In the genomic region with DNA sequence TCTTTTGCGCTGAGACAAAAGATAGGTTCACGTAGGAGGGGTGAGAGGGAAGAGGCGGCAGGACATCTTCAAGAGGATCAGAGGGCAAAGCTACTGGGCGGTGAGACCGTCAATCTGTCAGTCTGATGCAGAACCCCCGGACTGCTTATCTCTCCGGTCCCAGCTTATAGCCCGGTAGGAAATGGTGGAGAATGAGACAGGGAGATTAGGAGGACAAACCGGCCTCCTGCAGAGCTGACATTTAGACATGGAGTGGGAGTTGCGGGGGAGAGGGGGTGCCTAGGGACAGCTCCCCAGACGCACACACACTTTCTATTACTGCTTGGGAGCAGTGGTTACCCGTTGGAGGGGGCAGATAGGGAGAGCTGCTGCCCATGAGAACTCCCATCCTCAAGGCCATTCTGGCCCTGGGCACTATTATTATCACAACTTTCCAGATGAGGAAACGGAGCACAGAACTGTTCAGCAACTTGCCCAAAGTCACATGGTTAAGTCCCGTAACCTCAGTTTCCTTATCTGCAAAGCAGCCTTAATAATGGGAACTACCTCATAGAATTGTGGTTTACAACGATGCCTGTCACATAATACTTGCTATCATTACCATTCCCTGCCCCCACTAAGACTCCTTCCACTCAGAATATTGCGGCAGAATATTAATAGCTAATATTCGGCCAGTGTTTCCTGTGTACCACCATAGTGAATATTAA, we compare ENCODE assay signal across 8 cellular contexts. TPM values are rescaled to one million over a fixed set of nuclear protein-coding genes. Genes with fewer than 3 reads are reported as not detected.
A peak's percentile ranks its signal among the peaks of the same experiment; 100 is the strongest.
DNase-seq lines count a peak whose midpoint lies in the region; ATAC-seq lines count a peak whose summit lies in the region.

No MANE protein-coding gene starts in this region.

- no peaks in the 10 kb centered on the region for H3K9me3 ChIP-seq in subcutaneous abdominal adipose tissue (ENCODE audit: control insufficient read depth in 5 of 5, low read length in 5 of 5)

- CTCF ChIA-PET in activated CD4-positive, alpha-beta T cell treated with anti-CD3 and anti-CD28 coated beads for 36 hours (lab: Charles Lee), result interaction anchor here (0.6 kb wide), 1 partner anchor 494 kb away, joined by 3 read pairs; no protein-coding TSS in a partner anchor

- H3K9ac ChIP-seq in subcutaneous abdominal adipose tissue (ENCODE audit: low read length in 5 of 5), result peak overlapping the region in 3 of 5 donors; percentile 41 to 75 (median 46)

- intact Hi-C loops in activated CD4-positive, alpha-beta T cell treated with anti-CD3 and anti-CD28 coated beads for 36 hours (cut with DNase I, micrococcal nuclease), result loop anchor here (1.0 to 10.0 kb wide), 18 partner anchors 63 to 1146 kb away; a partner anchor contains a TSS

- no peaks in the 10 kb centered on the region for H3K9me3 Mint-ChIP-seq in activated CD4-positive, alpha-beta T cell treated with anti-CD3 and anti-CD28 coated beads for 36 hours (ENCODE audit: low read depth)
- H3K9me3 Mint-ChIP-seq in activated T-helper 17 cell treated with anti-CD3 and anti-CD28 coated beads, Interleukin-2, amount 50 U/mL, for 72 hours, result no peaks in the 10 kb centered on the region

- H3K27me3 ChIP-seq in subcutaneous abdominal adipose tissue (ENCODE audit: control insufficient read depth in 5 of 5, insufficient read depth in 4 of 5, low read length in 5 of 5), result peaks cover 0 to 13% (median 4%) of the 10 kb centered on the region in 5 donors

- peak overlapping the region; percentile 64 to 84 (median 73) for H3K4me3 ChIP-seq in subcutaneous abdominal adipose tissue (ENCODE audit: low read depth in 1 of 5, low read length in 5 of 5)

- ATAC-seq in activated CD4-positive, alpha-beta T cell treated with anti-CD3 and anti-CD28 coated beads for 36 hours, result no peak
- ATAC-seq in activated T-helper 17 cell treated with anti-CD3 and anti-CD28 coated beads, Interleukin-2, amount 50 U/mL, for 72 hours (replicated peaks), result no peak

- H3K27ac ChIP-seq in subcutaneous abdominal adipose tissue (ENCODE audit: low read depth, low read length), result peak overlapping the region; percentile 51

- H3K4me1 Mint-ChIP-seq in activated CD4-positive, alpha-beta T cell treated with anti-CD3 and anti-CD28 coated beads for 36 hours, result peaks cover 10% of the 10 kb centered on the region
- peaks cover 5% of the 10 kb centered on the region for H3K4me1 Mint-ChIP-seq in activated T-helper 17 cell treated with anti-CD3 and anti-CD28 coated beads, Interleukin-2, amount 50 U/mL, for 72 hours

- DNase-seq in activated CD4-positive, alpha-beta T cell treated with anti-CD3 and anti-CD28 coated beads for 36 hours, result peak; percentile 9
- no peak for DNase-seq in activated CD4-positive, alpha-beta T cell treated with anti-CD3 and anti-CD28 coated beads for 4 hours
- DNase-seq in inferior parietal cortex (ENCODE audit: extremely low spot score) (peak; percentile 21), MV-4-11 (lab: John Stamatoyannopoulos, UW) (no peak), mucosa of gallbladder (ENCODE audit: low spot score) (no peak), cerebellar nuclear complex (lab: John Stamatoyannopoulos, UW) (no peak)

- no peaks in the 10 kb centered on the region for H3K27me3 Mint-ChIP-seq in activated CD4-positive, alpha-beta T cell treated with anti-CD3 and anti-CD28 coated beads for 36 hours
- no peaks in the 10 kb centered on the region for H3K27me3 Mint-ChIP-seq in activated T-helper 17 cell treated with anti-CD3 and anti-CD28 coated beads, Interleukin-2, amount 50 U/mL, for 72 hours

- peaks cover 0 to 10% (median 8%) of the 10 kb centered on the region in 5 donors for H3K36me3 ChIP-seq in subcutaneous abdominal adipose tissue (ENCODE audit: control insufficient read depth in 5 of 5, insufficient read depth in 5 of 5, low read length in 5 of 5)

- peak overlapping the region; percentile 90 for H3K4me3 Mint-ChIP-seq in activated CD4-positive, alpha-beta T cell treated with anti-CD3 and anti-CD28 coated beads for 36 hours
- peak overlapping the region; percentile 99 for H3K4me3 Mint-ChIP-seq in activated T-helper 17 cell treated with anti-CD3 and anti-CD28 coated beads, Interleukin-2, amount 50 U/mL, for 72 hours

- H3K4me1 ChIP-seq in subcutaneous abdominal adipose tissue (ENCODE audit: control insufficient read depth in 5 of 5, insufficient read depth in 5 of 5, low read length in 5 of 5), result peaks cover 0 to 16% (median 11%) of the 10 kb centered on the region in 5 donors

- H3K27ac Mint-ChIP-seq in activated CD4-positive, alpha-beta T cell treated with anti-CD3 and anti-CD28 coated beads for 36 hours, result peak overlapping the region; percentile 97
- peak overlapping the region; percentile 99 for H3K27ac Mint-ChIP-seq in activated T-helper 17 cell treated with anti-CD3 and anti-CD28 coated beads, Interleukin-2, amount 50 U/mL, for 72 hours

- POLR2A ChIA-PET in activated CD4-positive, alpha-beta T cell treated with anti-CD3 and anti-CD28 coated beads for 36 hours (lab: Charles Lee), result interaction anchor here (1.0 to 1.4 kb wide), 2 partner anchors 64 to 111 kb away, joined by 4 to 8 read pairs; no protein-coding TSS in a partner anchor

- peaks cover 7% of the 10 kb centered on the region for H3K36me3 Mint-ChIP-seq in activated CD4-positive, alpha-beta T cell treated with anti-CD3 and anti-CD28 coated beads for 36 hours (ENCODE audit: low read depth)
- H3K36me3 Mint-ChIP-seq in activated T-helper 17 cell treated with anti-CD3 and anti-CD28 coated beads, Interleukin-2, amount 50 U/mL, for 72 hours (ENCODE audit: low read depth), result peaks cover 23% of the 10 kb centered on the region

RNA-seq across cellular contexts. Expression of a gene that starts 1.1 kb away (rescaled TPM):
- 10 to 100 TPM; 59.2 to 69.7 TPM for total RNA-seq in activated CD4-positive, alpha-beta T cell treated with anti-CD3 and anti-CD28 coated beads for 36 hours
- 100 to 1,000 TPM in 1 of 2 donors, 10 to 100 TPM in 1; 62.0 to 121 TPM for total RNA-seq in activated T-helper 17 cell treated with anti-CD3 and anti-CD28 coated beads, Interleukin-2, amount 50 U/mL, for 72 hours
- 108 TPM for total RNA-seq in mucosa of gallbladder

RNA-seq across cellular contexts. Expression of a gene that starts 14.3 kb away (rescaled TPM):
- not detected for total RNA-seq in activated CD4-positive, alpha-beta T cell treated with anti-CD3 and anti-CD28 coated beads for 36 hours
- not detected for total RNA-seq in activated T-helper 17 cell treated with anti-CD3 and anti-CD28 coated beads, Interleukin-2, amount 50 U/mL, for 72 hours
- total RNA-seq in mucosa of gallbladder, result 0.98 TPM

RNA-seq across cellular contexts. Expression of a gene that starts 25.6 kb away (rescaled TPM):
- total RNA-seq in activated CD4-positive, alpha-beta T cell treated with anti-CD3 and anti-CD28 coated beads for 36 hours, result not detected
- total RNA-seq in activated T-helper 17 cell treated with anti-CD3 and anti-CD28 coated beads, Interleukin-2, amount 50 U/mL, for 72 hours, result under 1 TPM in 1 of 2 donors, not detected in 1; 0.26 TPM
- not detected for total RNA-seq in mucosa of gallbladder

RNA-seq across cellular contexts. Expression of a gene that starts 34.7 kb away (rescaled TPM):
- 1 to 10 TPM; 1.3 TPM for total RNA-seq in activated CD4-positive, alpha-beta T cell treated with anti-CD3 and anti-CD28 coated beads for 36 hours
- total RNA-seq in activated T-helper 17 cell treated with anti-CD3 and anti-CD28 coated beads, Interleukin-2, amount 50 U/mL, for 72 hours, result 1 to 10 TPM; 3.7 to 4.7 TPM
- total RNA-seq in mucosa of gallbladder, result 21.3 TPM

RNA-seq across cellular contexts. Expression of a gene that starts 39.2 kb away (rescaled TPM):
- total RNA-seq in activated CD4-positive, alpha-beta T cell treated with anti-CD3 and anti-CD28 coated beads for 36 hours, result not detected
- not detected for total RNA-seq in activated T-helper 17 cell treated with anti-CD3 and anti-CD28 coated beads, Interleukin-2, amount 50 U/mL, for 72 hours
- 4.8 TPM for total RNA-seq in mucosa of gallbladder

Comparison
In these comparisons a context has a peak if more than half of its experiments do, and no peak if none do; other contexts are left out.
1. DNase-seq: peak in activated CD4-positive, alpha-beta T cell treated with anti-CD3 and anti-CD28 coated beads for 36 hours (single experiment) and inferior parietal cortex (single experiment); none in activated CD4-positive, alpha-beta T cell treated with anti-CD3 and anti-CD28 coated beads for 4 hours (0 of 2), MV-4-11 (single experiment), mucosa of gallbladder (single experiment) and cerebellar nuclear complex (0 of 2).